Comparison of ENCODE assay signal across 18 cellular contexts in the genomic region with DNA sequence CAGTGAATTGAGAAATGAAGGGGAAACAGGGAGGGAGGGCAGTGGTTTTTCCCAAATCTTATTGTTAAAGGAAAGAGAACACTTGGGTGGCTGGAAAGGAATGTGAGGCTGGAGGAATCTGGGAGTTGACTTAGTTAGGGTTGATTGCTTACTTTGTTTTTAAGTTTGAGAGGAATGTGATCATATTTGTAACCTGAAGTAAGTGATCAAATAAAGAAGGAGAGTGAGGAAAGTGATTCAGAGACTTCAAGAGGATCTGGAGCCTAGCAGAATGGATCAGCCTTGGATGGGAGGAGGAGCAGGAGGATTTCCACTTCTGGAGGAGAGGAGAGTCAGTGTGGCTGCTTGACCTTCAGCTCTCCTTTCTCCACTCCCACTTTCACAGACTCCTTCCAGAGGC. TPM values are rescaled to one million over a fixed set of nuclear protein-coding genes. Genes with fewer than 3 reads are reported as not detected.
A peak's percentile ranks its signal among the peaks of the same experiment; 100 is the strongest.
DNase-seq lines count a peak whose midpoint lies in the region; ATAC-seq and TF ChIP-seq lines count a peak whose summit lies in the region.
"Had no signal": no experiment of that assay in that cellular context is flagged by ENCODE, and none has a peak within 500 bp of the region (broad histone marks: within the 10 kb centered on the region; RNA-seq: fewer than 3 reads in every experiment).

No MANE protein-coding gene starts in this region.

- intact Hi-C loops in Caco-2 (cut with micrococcal nuclease; ENCODE audit: unreplicated experiment): no loop called here
- intact Hi-C loops in PC-9 (cut with micrococcal nuclease; ENCODE audit: unreplicated experiment): loop anchor here (1.0 kb wide), 1 partner anchor 423 kb away; the partner anchor contains the start of gene GPR19

- no peaks in the 10 kb centered on the region for H3K9me3 Mint-ChIP-seq in Caco-2 (ENCODE audit: unreplicated experiment)

- no peaks in the 10 kb centered on the region for H3K9me2 ChIP-seq in PC-9 (ENCODE audit: insufficient read depth)

- H3K79me2 ChIP-seq in PC-9 (ENCODE audit: low read depth) (no peaks in the 10 kb centered on the region), osteoblast (ENCODE audit: insufficient read depth, low read length) (no peaks in the 10 kb centered on the region)

- no peaks in the 10 kb centered on the region for H3K27me3 Mint-ChIP-seq in Caco-2 (ENCODE audit: insufficient read depth, unreplicated experiment)
- H3K27me3 Mint-ChIP-seq: activated naive CD8-positive, alpha-beta T cell treated with anti-CD3 and anti-CD28 coated beads for 36 hours had no signal

- CTCF ChIA-PET in Caco-2 (lab: Charles Lee): no interaction called here
- CTCF ChIA-PET in PC-9 (lab: Charles Lee): no interaction called here

- H3K4me3 Mint-ChIP-seq in Caco-2 (ENCODE audit: unreplicated experiment): no peak overlapping the region
- H3K4me3 Mint-ChIP-seq: activated naive CD8-positive, alpha-beta T cell treated with anti-CD3 and anti-CD28 coated beads for 36 hours; B cell had no signal

- H3K27ac Mint-ChIP-seq in Caco-2 (ENCODE audit: unreplicated experiment): peak overlapping the region; percentile 31
- H3K27ac Mint-ChIP-seq: activated naive CD8-positive, alpha-beta T cell treated with anti-CD3 and anti-CD28 coated beads for 36 hours; B cell had no signal

- no peaks in the 10 kb centered on the region for H3K36me3 ChIP-seq in Caco-2 (ENCODE audit: control insufficient read depth, insufficient read depth, low read length)
- H3K36me3 ChIP-seq in PC-9 (ENCODE audit: low read depth): no peaks in the 10 kb centered on the region
- no peaks in the 10 kb centered on the region for H3K36me3 ChIP-seq in osteoblast (ENCODE audit: insufficient read depth, low read length)
- H3K36me3 ChIP-seq: transverse colon had no signal

- H3K4me1 Mint-ChIP-seq in Caco-2 (ENCODE audit: low read depth, unreplicated experiment): peaks cover 22% of the 10 kb centered on the region
- H3K4me1 Mint-ChIP-seq: activated naive CD8-positive, alpha-beta T cell treated with anti-CD3 and anti-CD28 coated beads for 36 hours; B cell had no signal

- H3K9me3 ChIP-seq in Caco-2: no peaks in the 10 kb centered on the region; the same call in 1 of the 2 replicates
- H3K9me3 ChIP-seq in PC-9 (ENCODE audit: insufficient read depth, low read depth): no peaks in the 10 kb centered on the region; the same call in 1 of the 2 replicates
- no peaks in the 10 kb centered on the region for H3K9me3 ChIP-seq in osteoblast (ENCODE audit: low read depth, low read length)
- H3K9me3 ChIP-seq: transverse colon had no signal

- H3K27me3 ChIP-seq in Caco-2 (replicated peaks; ENCODE audit: control insufficient read depth, insufficient read depth, low read length) (no peaks in the 10 kb centered on the region), PC-9 (ENCODE audit: insufficient read depth, low read depth) (no peaks in the 10 kb centered on the region), osteoblast (ENCODE audit: insufficient read depth, low read length) (no peaks in the 10 kb centered on the region)
- H3K27me3 ChIP-seq: transverse colon had no signal

- DNase-seq in Caco-2 (peak in 1 of 2 experiments; percentile 15), PC-9 (peak; percentile 11 to 46), fibroblast of the aortic adventitia (ENCODE audit: low read depth) (peak; percentile 77), osteoblast (ENCODE audit: insufficient read length, low spot score, missing footprints) (peak; percentile 89), Ammon's horn (ENCODE audit: low spot score) (no peak), NCI-H187 (lab: John Stamatoyannopoulos, UW) (no peak), NCI-H524 treated with DMSO at 0.1 percent for 48 hours (lab: John Stamatoyannopoulos, UW) (no peak)
- DNase-seq: activated CD8-positive, alpha-beta memory T cell treated with anti-CD3 and anti-CD28 coated beads, Interleukin-2, amount 50 U/mL, for 4 hours; activated naive CD8-positive, alpha-beta T cell treated with anti-CD3 and anti-CD28 coated beads for 36 hours; DND-41; erythroblast; midbrain; NCI-H1048; NCI-H345; stimulated activated CD4-positive, alpha-beta T cell treated with anti-CD3 and anti-CD28 coated beads, Interleukin-1b, Interleukin-23, amount 100 ng/mL, for 48 hours; transverse colon had no signal

- no peak for TF ChIP-seq CTCF in Caco-2 (IDR thresholded peaks at IDR 0.05; ENCODE audit: insufficient read depth in 1 of 2, low read depth in 1 of 2, low read length in 1 of 2, severe bottlenecking in 1 of 2, unreplicated experiment in 1 of 2)
- TF ChIP-seq CTCF in PC-9 (conservative IDR thresholded peaks at IDR 0.05): no peak
- no peak for TF ChIP-seq CTCF in fibroblast of the aortic adventitia (IDR thresholded peaks at IDR 0.05; ENCODE audit: insufficient read depth, low read length)
- no peak for TF ChIP-seq CTCF in osteoblast (IDR thresholded peaks at IDR 0.05; ENCODE audit: extremely low read depth, low read depth, low read length)

- H3K4me3 ChIP-seq in Caco-2 (ENCODE audit: low read depth, low read length) (no peak overlapping the region), PC-9 (no peak overlapping the region), fibroblast of the aortic adventitia (ENCODE audit: low read depth, low read length) (no peak overlapping the region), osteoblast (ENCODE audit: insufficient read depth, low read length) (peak overlapping the region; percentile 6)
- H3K4me3 ChIP-seq: transverse colon had no signal

- H3F3A ChIP-seq in PC-9 (ENCODE audit: insufficient read depth, low read depth): peaks cover 8% of the 10 kb centered on the region

- BruUV-seq in Caco-2 (replicated peaks; lab: Mats Ljungman, UMichigan) (no TSS peak), PC-9 (replicated peaks; lab: Mats Ljungman, UMichigan) (no TSS peak)

- no peak for ATAC-seq in HG03354 (IDR thresholded peaks at IDR 0.05; ENCODE audit: poor library complexity, severe bottlenecking, unreplicated experiment)

- POLR2A ChIA-PET in Caco-2 (lab: Charles Lee) (interaction anchor here (0.5 kb wide), 1 partner anchor 334 kb away, joined by 7 read pairs; no protein-coding TSS in a partner anchor), PC-9 (lab: Charles Lee; ENCODE audit: unreplicated experiment) (no interaction called here)

- no peak overlapping the region for H3K27ac ChIP-seq in PC-9
- peak overlapping the region; percentile 87 for H3K27ac ChIP-seq in osteoblast (ENCODE audit: low read depth, low read length)
- H3K27ac ChIP-seq: transverse colon had no signal

- H2AFZ ChIP-seq in PC-9 (no peak overlapping the region), osteoblast (ENCODE audit: low read length) (peak overlapping the region; percentile 27)

- H3K4me1 ChIP-seq in Caco-2 (peaks cover 9% of the 10 kb centered on the region), PC-9 (replicated peaks; ENCODE audit: insufficient read depth) (peaks cover 19% of the 10 kb centered on the region; the same call in 1 of the 2 replicates), osteoblast (ENCODE audit: insufficient read depth, low read length) (peaks cover 14% of the 10 kb centered on the region)

- H3K36me3 Mint-ChIP-seq in Caco-2 (ENCODE audit: insufficient read depth, unreplicated experiment): no peaks in the 10 kb centered on the region

- H3K4me2 ChIP-seq in PC-9 (no peak overlapping the region), osteoblast (ENCODE audit: insufficient read depth, low read length) (peak overlapping the region; percentile 60)

- H4K20me1 ChIP-seq in PC-9 (ENCODE audit: insufficient read depth): no peaks in the 10 kb centered on the region
- no peaks in the 10 kb centered on the region for H4K20me1 ChIP-seq in osteoblast (ENCODE audit: insufficient read depth, low read length)

RNA-seq across cellular contexts. Expression of gene LRP6, which starts 6.0 kb away (rescaled TPM):
- 72.7 and 78.4 TPM in 2 replicates for total RNA-seq in Caco-2 (2022)
- 45.5 and 60.0 TPM in 2 replicates for total RNA-seq in PC-9 (2021)
- total RNA-seq in fibroblast of the aortic adventitia (ENCODE audit: low replicate concordance): 44.2 and 116 TPM in 2 replicates
- 42.7 and 46.7 TPM in 2 replicates for total RNA-seq in osteoblast

Comparison
In these comparisons a context has a peak if more than half of its experiments do, and no peak if none do; other contexts are left out.
1. DNase-seq: peak in PC-9 (2 of 2), fibroblast of the aortic adventitia (single experiment) and osteoblast (single experiment); none in Ammon's horn (single experiment), NCI-H187 (0 of 2) and NCI-H524 treated with DMSO at 0.1 percent for 48 hours (single experiment).